Comparison of ENCODE assay signal across 15 cellular contexts in genomic region chr2:238929242-238930081, GRCh38.
DNase-seq lines count a peak whose midpoint lies in the region; ATAC-seq and TF ChIP-seq lines count a peak whose summit lies in the region.
"Had no signal": no experiment of that assay in that cellular context is flagged by ENCODE, and none has a peak within 500 bp of the region (broad histone marks: within the 10 kb centered on the region; RNA-seq: fewer than 3 reads in every experiment).

No MANE protein-coding gene starts in this region.

- no peak overlapping the region for H2AK5ac ChIP-seq in H9 (ENCODE audit: insufficient read length, low read length)

- H3K23me2 ChIP-seq in H9 (ENCODE audit: insufficient read length, low read depth, low read length, poor library complexity, severe bottlenecking) = no peaks in the 10 kb centered on the region

- in situ Hi-C loops in gastrocnemius medialis (cut with MboI; ENCODE audit: low sequenced_read_pairs in 4 of 4) = no loop called here

- H3K4me1 ChIP-seq in H9 (ENCODE audit: insufficient read depth, low read length) (no peaks in the 10 kb centered on the region), colonic mucosa (no peaks in the 10 kb centered on the region), gastrocnemius medialis (no peaks in the 10 kb centered on the region)

- peaks cover 32% of the 10 kb centered on the region for H3K27me3 Mint-ChIP-seq in H9 (ENCODE audit: low read depth)

- no peak overlapping the region for H4K91ac ChIP-seq in H9 (ENCODE audit: insufficient read length, low read depth, low read length)

- H3K23ac ChIP-seq in H9 (ENCODE audit: insufficient read length, low read depth, low read length) = no peak overlapping the region

- no peaks in the 10 kb centered on the region for H3K79me2 ChIP-seq in H9 (ENCODE audit: insufficient read depth, low read length)

- H3K4me3 ChIP-seq in colonic mucosa (no peak overlapping the region), gastrocnemius medialis (no peak overlapping the region)
- H3K4me3 ChIP-seq: lung had no signal

- no peak overlapping the region for H2BK120ac ChIP-seq in H9 (ENCODE audit: low read depth, low read length, poor library complexity, severe bottlenecking)

- H3K27me3 ChIP-seq in H9 (ENCODE audit: insufficient read depth, low read length) (no peaks in the 10 kb centered on the region), colonic mucosa (no peaks in the 10 kb centered on the region), gastrocnemius medialis (no peaks in the 10 kb centered on the region)

- TF ChIP-seq CTCF in H9 (conservative IDR thresholded peaks at IDR 0.05) = no peak
- TF ChIP-seq CTCF in colonic mucosa (IDR thresholded peaks at IDR 0.05) = no peak
- TF ChIP-seq CTCF in gastrocnemius medialis (IDR thresholded peaks at IDR 0.05 in 4 of 5, conservative IDR thresholded peaks at IDR 0.05 in 1 of 5) = no peak

- peak overlapping the region in 1 of 3 experiments; percentile 44; a peak in 1 of 7 replicates for H3K27ac Mint-ChIP-seq in H9
- H3K27ac Mint-ChIP-seq: activated naive CD8-positive, alpha-beta T cell treated with anti-CD3 and anti-CD28 coated beads for 36 hours; CD8-positive, alpha-beta memory T cell had no signal

- no peaks in the 10 kb centered on the region for H4K20me1 ChIP-seq in H9 (ENCODE audit: control insufficient read depth, insufficient read depth, insufficient read length)

- H2AFZ ChIP-seq in H9 (ENCODE audit: low read length) = no peak overlapping the region

- H3K4me1 Mint-ChIP-seq in H9 = no peaks in the 10 kb centered on the region
- H3K4me1 Mint-ChIP-seq: activated naive CD8-positive, alpha-beta T cell treated with anti-CD3 and anti-CD28 coated beads for 36 hours; CD8-positive, alpha-beta memory T cell had no signal

- H3K36me3 ChIP-seq in colonic mucosa (no peaks in the 10 kb centered on the region), gastrocnemius medialis (no peaks in the 10 kb centered on the region)

- H4K5ac ChIP-seq in H9 (ENCODE audit: insufficient read length, low read depth, low read length) = no peak overlapping the region

- no peak overlapping the region for H4K8ac ChIP-seq in H9 (replicated peaks; ENCODE audit: insufficient read length, low read depth, low read length)

- no peak overlapping the region for H3K18ac ChIP-seq in H9 (ENCODE audit: insufficient read length, low read depth, low read length)

- ATAC-seq in gastrocnemius medialis = peak; percentile 56 to 58
- ATAC-seq in HG03521 (IDR thresholded peaks at IDR 0.05; ENCODE audit: unreplicated experiment) = no peak
- ATAC-seq in GM21390 (IDR thresholded peaks at IDR 0.05; ENCODE audit: unreplicated experiment) = no peak
- ATAC-seq in GM21423 (IDR thresholded peaks at IDR 0.05; ENCODE audit: unreplicated experiment) = no peak

- H3T11ph ChIP-seq in H9 (ENCODE audit: low read length) = no peak overlapping the region

- H3K79me1 ChIP-seq in H9 (ENCODE audit: insufficient read depth, low read depth, low read length, poor library complexity, severe bottlenecking) = no peaks in the 10 kb centered on the region

- H3K14ac ChIP-seq in H9 (ENCODE audit: insufficient read depth, low read length) = no peak overlapping the region

- TF ChIP-seq POLR2A in gastrocnemius medialis (IDR thresholded peaks at IDR 0.05) = no peak

- no peak overlapping the region for H3K9ac ChIP-seq in H9 (ENCODE audit: extremely low read depth, insufficient read length, low read length)
- no peak overlapping the region for H3K9ac ChIP-seq in colonic mucosa (ENCODE audit: low read depth in 2 of 2, low read length in 2 of 2)

- no peaks in the 10 kb centered on the region for H3K36me3 Mint-ChIP-seq in H9 (ENCODE audit: insufficient read depth in 1 of 3, low read depth in 3 of 3)
- H3K36me3 Mint-ChIP-seq: activated naive CD8-positive, alpha-beta T cell treated with anti-CD3 and anti-CD28 coated beads for 36 hours; CD8-positive, alpha-beta memory T cell had no signal

- H2BK20ac ChIP-seq in H9 (ENCODE audit: low read depth, low read length, poor library complexity, severe bottlenecking) = no peak overlapping the region

- H3K9me3 Mint-ChIP-seq in H9 = no peaks in the 10 kb centered on the region; a peak in 1 of 5 replicates
- H3K9me3 Mint-ChIP-seq: activated naive CD8-positive, alpha-beta T cell treated with anti-CD3 and anti-CD28 coated beads for 36 hours; CD8-positive, alpha-beta memory T cell had no signal

- H2BK5ac ChIP-seq in H9 (ENCODE audit: insufficient read length, low read length) = no peak overlapping the region

- no peak overlapping the region for H2BK12ac ChIP-seq in H9 (ENCODE audit: insufficient read length, low read depth, low read length)

- H3K27ac ChIP-seq in H9 (ENCODE audit: insufficient read length, low read depth, low read length) (no peak overlapping the region), colonic mucosa (no peak overlapping the region), gastrocnemius medialis (peak overlapping the region in 1 of 4 donors; percentile 41)

- WGBS in H9 (ENCODE audit: extremely low coverage, insufficient read length, low lambda C conversion rate) = no CpG with 5 or more reads among the region's 12 CpGs

- peak; percentile 22 for DNase-seq in H9
- DNase-seq in colonic mucosa = peak; percentile 32
- peak; percentile 87 for DNase-seq in hepatic stellate cell (ENCODE audit: low spot score)
- peak in 1 of 2 donors; percentile 59 for DNase-seq in gastrocnemius medialis
- DNase-seq in activated CD4-positive, alpha-beta T cell treated with anti-CD3 and anti-CD28 coated beads for 1 hour = no peak
- DNase-seq: activated CD4-positive, alpha-beta T cell treated with anti-CD3 and anti-CD28 coated beads for 4 hours; activated naive CD8-positive, alpha-beta T cell treated with anti-CD3 and anti-CD28 coated beads for 36 hours; CD8-positive, alpha-beta memory T cell; erythroblast; NCI-H1930; stimulated activated CD4-positive, alpha-beta T cell treated with anti-CD3 and anti-CD28 coated beads, Interleukin-15, amount 100 ng/mL, for 24 hours had no signal

- no peak overlapping the region; a peak in 1 of 5 replicates for H3K4me3 Mint-ChIP-seq in H9
- H3K4me3 Mint-ChIP-seq: activated naive CD8-positive, alpha-beta T cell treated with anti-CD3 and anti-CD28 coated beads for 36 hours; CD8-positive, alpha-beta memory T cell had no signal

- no peak overlapping the region for H3K56ac ChIP-seq in H9 (ENCODE audit: insufficient read length, low read depth, low read length)

- H3K4ac ChIP-seq in H9 (ENCODE audit: low read depth, low read length) = no peak overlapping the region

- intact Hi-C loops in colonic mucosa (cut with DNase I) = no loop called here
- intact Hi-C loops in gastrocnemius medialis (cut with DNase I; ENCODE audit: low total_unique reads) = no loop called here

- H3K9me3 ChIP-seq in H9 (ENCODE audit: control insufficient read depth, low read depth, low read length) (no peaks in the 10 kb centered on the region), colonic mucosa (no peaks in the 10 kb centered on the region), gastrocnemius medialis (peaks cover 0 to 3% (median 0%) of the 10 kb centered on the region in 3 donors)

- H2BK15ac ChIP-seq in H9 (ENCODE audit: low read depth, low read length) = no peak overlapping the region

- H3K4me2 ChIP-seq in H9 (ENCODE audit: insufficient read depth, insufficient read length, low read length) = no peak overlapping the region

Comparison
In these comparisons a context has a peak if more than half of its experiments do, and no peak if none do; other contexts are left out.
1. ATAC-seq: peak in gastrocnemius medialis (2 of 2); none in HG03521 (single experiment), GM21390 (single experiment) and GM21423 (single experiment).